8 cellular contexts compared by ENCODE assay signal in genomic region chr20:58907481-58908137, GRCh38. TPM values are rescaled to one million over a fixed set of nuclear protein-coding genes. Genes with fewer than 3 reads are reported as not detected.
A peak's percentile ranks its signal among the peaks of the same experiment; 100 is the strongest.
DNase-seq lines count a peak whose midpoint lies in the region; ATAC-seq and TF ChIP-seq lines count a peak whose summit lies in the region.

No MANE protein-coding gene starts in this region.

- H3K9me3 Mint-ChIP-seq in stimulated activated naive B cell treated with anti-CD40 and anti-IgM and Interleukin-4, amounts not matched to agents 10 μg/mL and 1 μg/mL and 100 μg/mL, for 72 hours, result no peaks in the 10 kb centered on the region

- H3K4me2 ChIP-seq in mesenchymal stem cell (ENCODE audit: low read length, poor library complexity, severe bottlenecking), result peak overlapping the region; percentile 23

- H3K27me3 ChIP-seq in BE2C (no peaks in the 10 kb centered on the region), mesenchymal stem cell (ENCODE audit: control insufficient read depth in 1 of 2, insufficient read depth in 1 of 2, low read length in 2 of 2) (no peaks in the 10 kb centered on the region)

- no peak overlapping the region for H4K8ac ChIP-seq in mesenchymal stem cell (ENCODE audit: low read length)

- no peak overlapping the region for H2AFZ ChIP-seq in mesenchymal stem cell (ENCODE audit: low read depth, low read length)

- no peak overlapping the region for H2AK5ac ChIP-seq in mesenchymal stem cell (ENCODE audit: low read length, severe bottlenecking)

- H3K27ac ChIP-seq in mesenchymal stem cell (ENCODE audit: low read length, poor library complexity, severe bottlenecking), result peak overlapping the region; percentile 51

- H3K4ac ChIP-seq in mesenchymal stem cell (ENCODE audit: low read depth in 1 of 2, low read length in 2 of 2), result no peak overlapping the region

- no peak overlapping the region for H3K23ac ChIP-seq in mesenchymal stem cell (ENCODE audit: low read length in 2 of 2)

- H2BK12ac ChIP-seq in mesenchymal stem cell (ENCODE audit: low read length in 2 of 2), result no peak overlapping the region

- peak overlapping the region; percentile 95 for H3K27ac Mint-ChIP-seq in stimulated activated naive B cell treated with anti-CD40 and anti-IgM and Interleukin-4, amounts not matched to agents 10 μg/mL and 1 μg/mL and 100 μg/mL, for 72 hours

- no peak overlapping the region for H4K91ac ChIP-seq in mesenchymal stem cell (ENCODE audit: low read length)

- no peaks in the 10 kb centered on the region for H3K27me3 Mint-ChIP-seq in stimulated activated naive B cell treated with anti-CD40 and anti-IgM and Interleukin-4, amounts not matched to agents 10 μg/mL and 1 μg/mL and 100 μg/mL, for 72 hours

- H3K18ac ChIP-seq in mesenchymal stem cell (ENCODE audit: low read depth in 1 of 2, low read length in 2 of 2), result no peak overlapping the region

- H3K4me3 ChIP-seq in BE2C (ENCODE audit: low read depth, low read length), result peak overlapping the region; percentile 25
- H3K4me3 ChIP-seq in mesenchymal stem cell (ENCODE audit: insufficient read depth in 1 of 2, low read depth in 1 of 2, low read length in 2 of 2), result peak overlapping the region in 1 of 2 experiments; percentile 66

- peak overlapping the region; percentile 94 for H3K9ac ChIP-seq in mesenchymal stem cell (ENCODE audit: low read length)

- no peak overlapping the region for H2BK120ac ChIP-seq in mesenchymal stem cell (ENCODE audit: low read depth, low read length)

- peaks cover 35 to 85% of the 10 kb centered on the region in 2 donors for H3K4me1 Mint-ChIP-seq in stimulated activated naive B cell treated with anti-CD40 and anti-IgM and Interleukin-4, amounts not matched to agents 10 μg/mL and 1 μg/mL and 100 μg/mL, for 72 hours

- no peaks in the 10 kb centered on the region for H3K9me3 ChIP-seq in BE2C
- no peaks in the 10 kb centered on the region for H3K9me3 ChIP-seq in mesenchymal stem cell (ENCODE audit: control insufficient read depth, low read length)

- H3K4me3 Mint-ChIP-seq in stimulated activated naive B cell treated with anti-CD40 and anti-IgM and Interleukin-4, amounts not matched to agents 10 μg/mL and 1 μg/mL and 100 μg/mL, for 72 hours, result peak overlapping the region; percentile 65 to 82

- H3K14ac ChIP-seq in mesenchymal stem cell (ENCODE audit: low read length in 2 of 2), result no peak overlapping the region

- no peak overlapping the region for H2BK5ac ChIP-seq in mesenchymal stem cell (ENCODE audit: low read depth, low read length, poor library complexity, severe bottlenecking)

- H3K4me1 ChIP-seq in BE2C (peaks cover 18% of the 10 kb centered on the region), mesenchymal stem cell (ENCODE audit: control insufficient read depth, insufficient read depth, low read depth, low read length) (peaks cover 4% of the 10 kb centered on the region)

- H2BK15ac ChIP-seq in mesenchymal stem cell (ENCODE audit: low read depth, poor library complexity, severe bottlenecking), result no peak overlapping the region

- no peak for TF ChIP-seq CTCF in BE2C (IDR thresholded peaks at IDR 0.05; ENCODE audit: low read depth, low read length)

- peak; percentile 78 for ATAC-seq in GM18870 (IDR thresholded peaks at IDR 0.05; ENCODE audit: unreplicated experiment)
- peak; percentile 77 for ATAC-seq in HG03064 (IDR thresholded peaks at IDR 0.05; ENCODE audit: low read depth, unreplicated experiment)
- ATAC-seq in stimulated activated naive B cell treated with anti-CD40 and anti-IgM and Interleukin-4, amounts not matched to agents 10 μg/mL and 1 μg/mL and 100 μg/mL, for 72 hours (replicated peaks), result peak; percentile 95

- peaks cover 26% of the 10 kb centered on the region for H3K79me1 ChIP-seq in mesenchymal stem cell (replicated peaks; ENCODE audit: low read length, poor library complexity, severe bottlenecking)

- peaks cover 94% of the 10 kb centered on the region for H3K36me3 ChIP-seq in BE2C
- peaks cover 43 to 90% of the 10 kb centered on the region in 2 experiments for H3K36me3 ChIP-seq in mesenchymal stem cell (ENCODE audit: control insufficient read depth in 1 of 2, insufficient read depth in 2 of 2, low read depth in 1 of 2, low read length in 2 of 2)

- DNase-seq in BE2C, result peak; percentile 82
- peak; percentile 87 for DNase-seq in NCI-H2196 (lab: John Stamatoyannopoulos, UW; ENCODE audit: unreplicated experiment)
- DNase-seq in activated CD4-positive, CD25-positive, alpha-beta regulatory T cell treated with anti-CD3 and anti-CD28 coated beads, Interleukin-2, amount 50 U/mL, for 72 hours, result peak; percentile 36
- DNase-seq in effector CD4-positive, alpha-beta T cell, result peak; percentile 44
- DNase-seq in mesenchymal stem cell, result peak; percentile 99
- peak; percentile 79 for DNase-seq in stimulated activated naive B cell treated with anti-CD40 and anti-IgM and Interleukin-4, amounts not matched to agents 10 μg/mL and 1 μg/mL and 100 μg/mL, for 72 hours

- 44% methylated on average over 8 of the region's 10 CpGs for WGBS in mesenchymal stem cell

- peaks cover 63 to 85% of the 10 kb centered on the region in 2 donors for H3K36me3 Mint-ChIP-seq in stimulated activated naive B cell treated with anti-CD40 and anti-IgM and Interleukin-4, amounts not matched to agents 10 μg/mL and 1 μg/mL and 100 μg/mL, for 72 hours

RNA-seq across cellular contexts. Expression of gene GNAS, which starts 55.1 kb away (rescaled TPM):
- 4,204 TPM for polyA plus RNA-seq in BE2C (2012; ENCODE audit: insufficient read depth, insufficient read length, low read depth)
- 1,046 TPM for polyA plus RNA-seq in mesenchymal stem cell (2013, experiment 1 of 2)
- polyA plus RNA-seq in mesenchymal stem cell (2013, experiment 2 of 2), result 1,042 TPM

RNA-seq across cellular contexts. Expression of gene GNAS-AS1, which starts 56.9 kb away (rescaled TPM):
- polyA plus RNA-seq in BE2C (2012; ENCODE audit: insufficient read depth, insufficient read length, low read depth), result 1.5 TPM
- polyA plus RNA-seq in mesenchymal stem cell (2013, experiment 1 of 2), result 0.26 TPM
- 0.26 TPM for polyA plus RNA-seq in mesenchymal stem cell (2013, experiment 2 of 2)

Comparison
In these comparisons a context has a peak if more than half of its experiments do, and no peak if none do; other contexts are left out.
1. DNase-seq: peak in every context shown above with its lines; median percentile 99 in mesenchymal stem cell; 87 in NCI-H2196; 82 in BE2C; 79 in stimulated activated naive B cell treated with anti-CD40 and anti-IgM and Interleukin-4, amounts not matched to agents 10 μg/mL and 1 μg/mL and 100 μg/mL, for 72 hours; 44 in effector CD4-positive, alpha-beta T cell; 36 in activated CD4-positive, CD25-positive, alpha-beta regulatory T cell treated with anti-CD3 and anti-CD28 coated beads, Interleukin-2, amount 50 U/mL, for 72 hours.